Comparison of ENCODE assay signal across 1 cellular context in genomic region chr3:50591196-50591741, GRCh38.
TF ChIP-seq lines count a peak whose summit lies in the region.

No MANE protein-coding gene starts in this region.

TF ChIP-seq in SK-N-SH treated with all-trans-retinoic acid at 6 μM for 48 hours, 23 proteins besides CTCF, POLR2A, EP300 and RAD21 (continued from another document):
- TF ChIP-seq CSRNP3 (CRISPR knock-in tag; IDR thresholded peaks at IDR 0.05): no peak
- TF ChIP-seq, protein P1, sequence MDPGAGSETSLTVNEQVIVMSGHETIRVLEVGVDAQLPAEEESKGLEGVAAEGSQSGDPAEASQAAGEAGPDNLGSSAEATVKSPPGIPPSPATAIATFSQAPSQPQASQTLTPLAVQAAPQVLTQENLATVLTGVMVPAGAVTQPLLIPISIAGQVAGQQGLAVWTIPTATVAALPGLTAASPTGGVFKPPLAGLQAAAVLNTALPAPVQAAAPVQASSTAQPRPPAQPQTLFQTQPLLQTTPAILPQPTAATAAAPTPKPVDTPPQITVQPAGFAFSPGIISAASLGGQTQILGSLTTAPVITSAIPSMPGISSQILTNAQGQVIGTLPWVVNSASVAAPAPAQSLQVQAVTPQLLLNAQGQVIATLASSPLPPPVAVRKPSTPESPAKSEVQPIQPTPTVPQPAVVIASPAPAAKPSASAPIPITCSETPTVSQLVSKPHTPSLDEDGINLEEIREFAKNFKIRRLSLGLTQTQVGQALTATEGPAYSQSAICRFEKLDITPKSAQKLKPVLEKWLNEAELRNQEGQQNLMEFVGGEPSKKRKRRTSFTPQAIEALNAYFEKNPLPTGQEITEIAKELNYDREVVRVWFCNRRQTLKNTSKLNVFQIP (CRISPR knock-in tag; IDR thresholded peaks at IDR 0.05; ENCODE audit: borderline replicate concordance, low read depth): no peak
- TF ChIP-seq ZNF8 (CRISPR knock-in tag; IDR thresholded peaks at IDR 0.05): no peak
